24 cellular contexts compared by ENCODE assay signal in genomic region chr16:56479469-56479868, GRCh38. TPM values are rescaled to one million over a fixed set of nuclear protein-coding genes. Genes with fewer than 3 reads are reported as not detected.
DNase-seq lines count a peak whose midpoint lies in the region; ATAC-seq and TF ChIP-seq lines count a peak whose summit lies in the region.
"Had no signal": no experiment of that assay in that cellular context is flagged by ENCODE, and none has a peak within 500 bp of the region (broad histone marks: within the 10 kb centered on the region; RNA-seq: fewer than 3 reads in every experiment).

No MANE protein-coding gene starts in this region.

- no peak for DNase-seq in activated naive CD4-positive, alpha-beta T cell (lab: John Stamatoyannopoulos, UW)
- DNase-seq in T-cell (no peak), endodermal cell (peak; percentile 43), gastrocnemius medialis (no peak), trophoblast cell (no peak), Calu3 (no peak)
- DNase-seq: activated effector memory CD4-positive, alpha-beta T cell treated with Interleukin-2 at 50 U/mL for 16 hours; anterior cingulate cortex; cerebellar nuclear complex; effector CD4-positive, alpha-beta T cell; GM23248; KBM-7; left cardiac atrium; NCI-H187 treated with DMSO at 0.1 percent for 48 hours; NCI-H510A; stomach had no signal

- H2BK120ac ChIP-seq in trophoblast cell (ENCODE audit: insufficient read depth, low read length, poor library complexity) = no peak overlapping the region

- no peaks in the 10 kb centered on the region for H3K9me3 ChIP-seq in endodermal cell (ENCODE audit: control insufficient read depth, low read length)
- no peaks in the 10 kb centered on the region for H3K9me3 ChIP-seq in gastrocnemius medialis
- no peaks in the 10 kb centered on the region for H3K9me3 ChIP-seq in trophoblast cell (ENCODE audit: insufficient read depth, low read depth, low read length)
- H3K9me3 ChIP-seq: prostate gland, stomach had no signal

- POLR2A ChIA-PET in T-cell (lab: Charles Lee) = no interaction called here

- no peak overlapping the region for H4K91ac ChIP-seq in trophoblast cell (ENCODE audit: low read depth, low read length)

- H3K4ac ChIP-seq in trophoblast cell (ENCODE audit: low read depth, low read length) = no peak overlapping the region

- H3K23ac ChIP-seq in trophoblast cell (ENCODE audit: low read length) = no peak overlapping the region

- no peaks in the 10 kb centered on the region for H3K79me2 ChIP-seq in trophoblast cell (ENCODE audit: control insufficient read depth, insufficient read depth, low read length, poor library complexity)

- H4K8ac ChIP-seq in trophoblast cell (ENCODE audit: low read depth, low read length) = no peak overlapping the region

- in situ Hi-C loops in gastrocnemius medialis (cut with MboI; ENCODE audit: low sequenced_read_pairs in 4 of 4) = no loop called here

- H3K4me1 Mint-ChIP-seq in activated naive CD4-positive, alpha-beta T cell treated with anti-CD3 and anti-CD28 coated beads, Interleukin-2, amount 50 U/mL, for 24 hours = peaks cover 16% of the 10 kb centered on the region
- H3K4me1 Mint-ChIP-seq in T-cell = peaks cover 4 to 8% (median 6%) of the 10 kb centered on the region in 3 donors
- peaks cover 21% of the 10 kb centered on the region for H3K4me1 Mint-ChIP-seq in endodermal cell
- H3K4me1 Mint-ChIP-seq in Calu3 (ENCODE audit: low read depth, unreplicated experiment) = no peaks in the 10 kb centered on the region
- H3K4me1 Mint-ChIP-seq: mesothelial cell of epicardium, neural crest cell had no signal

- H3K4me2 ChIP-seq in trophoblast cell (ENCODE audit: low read length) = no peak overlapping the region

- BruUV-seq in Calu3 (replicated peaks; lab: Mats Ljungman, UMichigan) = no TSS peak

- no peak overlapping the region for H3K9ac ChIP-seq in endodermal cell (ENCODE audit: extremely low read depth, low read length, poor library complexity, severe bottlenecking)
- no peak overlapping the region for H3K9ac ChIP-seq in trophoblast cell (ENCODE audit: low read length)
- H3K9ac ChIP-seq: GM23248 had no signal

- no peaks in the 10 kb centered on the region for H3K27me3 Mint-ChIP-seq in activated naive CD4-positive, alpha-beta T cell treated with anti-CD3 and anti-CD28 coated beads, Interleukin-2, amount 50 U/mL, for 24 hours
- H3K27me3 Mint-ChIP-seq in T-cell (no peaks in the 10 kb centered on the region), endodermal cell (ENCODE audit: insufficient read depth) (no peaks in the 10 kb centered on the region), Calu3 (ENCODE audit: unreplicated experiment) (no peaks in the 10 kb centered on the region)
- H3K27me3 Mint-ChIP-seq: type B pancreatic cell had no signal

- no peaks in the 10 kb centered on the region for H3K9me3 Mint-ChIP-seq in activated naive CD4-positive, alpha-beta T cell treated with anti-CD3 and anti-CD28 coated beads, Interleukin-2, amount 50 U/mL, for 24 hours
- H3K9me3 Mint-ChIP-seq in T-cell (no peaks in the 10 kb centered on the region), endodermal cell (no peaks in the 10 kb centered on the region), Calu3 (ENCODE audit: low read depth, unreplicated experiment) (no peaks in the 10 kb centered on the region)
- H3K9me3 Mint-ChIP-seq: mesothelial cell of epicardium, neural crest cell, type B pancreatic cell had no signal

- no peak overlapping the region for H3K14ac ChIP-seq in trophoblast cell (ENCODE audit: low read length)

- H3K27ac ChIP-seq in endodermal cell (ENCODE audit: low read depth, low read length) = no peak overlapping the region
- peak overlapping the region; percentile 92 to 98 (median 94) for H3K27ac ChIP-seq in gastrocnemius medialis
- H3K27ac ChIP-seq in trophoblast cell (ENCODE audit: low read depth, low read length) = no peak overlapping the region
- H3K27ac ChIP-seq: prostate gland, skin epidermis, stomach had no signal

- no peak overlapping the region for H2BK5ac ChIP-seq in trophoblast cell (ENCODE audit: low read depth, low read length, poor library complexity)

- H2AFZ ChIP-seq in trophoblast cell (ENCODE audit: insufficient read depth, low read length, poor library complexity) = no peak overlapping the region
- H2AFZ ChIP-seq: GM23248 had no signal

- H3K4me1 ChIP-seq in endodermal cell (ENCODE audit: control insufficient read depth, insufficient read depth, low read length) (peaks cover 2% of the 10 kb centered on the region), gastrocnemius medialis (peaks cover 38 to 59% of the 10 kb centered on the region in 2 donors), trophoblast cell (ENCODE audit: control insufficient read depth in 1 of 2, insufficient read depth in 2 of 2, low read length in 2 of 2) (peaks cover 0 to 3% of the 10 kb centered on the region in 2 experiments)
- H3K4me1 ChIP-seq: prostate gland, stomach had no signal

- H3K27me3 ChIP-seq in endodermal cell (ENCODE audit: control insufficient read depth, insufficient read depth, low read length, poor library complexity, severe bottlenecking) (no peaks in the 10 kb centered on the region), gastrocnemius medialis (no peaks in the 10 kb centered on the region), trophoblast cell (ENCODE audit: insufficient read depth, low read length) (no peaks in the 10 kb centered on the region)
- H3K27me3 ChIP-seq: stomach had no signal

- TF ChIP-seq CTCF in endodermal cell (conservative IDR thresholded peaks at IDR 0.05) (no peak), gastrocnemius medialis (IDR thresholded peaks at IDR 0.05 in 4 of 5, conservative IDR thresholded peaks at IDR 0.05 in 1 of 5) (no peak), Calu3 (IDR thresholded peaks at IDR 0.05; ENCODE audit: unreplicated experiment) (no peak)

- no peak overlapping the region for H3K18ac ChIP-seq in trophoblast cell (ENCODE audit: low read length)

- peaks cover 66% of the 10 kb centered on the region for H3K36me3 ChIP-seq in endodermal cell (ENCODE audit: control insufficient read depth, insufficient read depth, low read length)
- H3K36me3 ChIP-seq in gastrocnemius medialis = peaks cover 0 to 30% of the 10 kb centered on the region in 2 donors
- peaks cover 7 to 21% of the 10 kb centered on the region in 2 experiments for H3K36me3 ChIP-seq in trophoblast cell (ENCODE audit: control insufficient read depth in 1 of 2, insufficient read depth in 2 of 2, low read length in 2 of 2)

- no peak overlapping the region for H4K12ac ChIP-seq in trophoblast cell (ENCODE audit: low read depth, low read length)

- no peaks in the 10 kb centered on the region for H3K79me1 ChIP-seq in trophoblast cell (ENCODE audit: low read length)

- no peak overlapping the region for H3K4me3 ChIP-seq in endodermal cell (ENCODE audit: low read length)
- no peak overlapping the region for H3K4me3 ChIP-seq in gastrocnemius medialis
- no peak overlapping the region for H3K4me3 ChIP-seq in trophoblast cell (ENCODE audit: low read depth, low read length)
- H3K4me3 ChIP-seq: GM23248, prostate gland, skin epidermis, stomach had no signal

- ATAC-seq in T-cell (replicated peaks in 1 of 4) (no peak), gastrocnemius medialis (no peak), GM18867 (IDR thresholded peaks at IDR 0.05; ENCODE audit: unreplicated experiment) (no peak)
- ATAC-seq: activated CD4-positive, CD25-positive, alpha-beta regulatory T cell treated with anti-CD3 and anti-CD28 coated beads, Interleukin-2, amount 50 U/mL, for 24 hours; left cardiac atrium had no signal

- H3K36me3 Mint-ChIP-seq in activated naive CD4-positive, alpha-beta T cell treated with anti-CD3 and anti-CD28 coated beads, Interleukin-2, amount 50 U/mL, for 24 hours = peaks cover 21% of the 10 kb centered on the region
- peaks cover 45% of the 10 kb centered on the region for H3K36me3 Mint-ChIP-seq in T-cell
- H3K36me3 Mint-ChIP-seq in endodermal cell (ENCODE audit: low read depth) = peaks cover 49% of the 10 kb centered on the region
- H3K36me3 Mint-ChIP-seq in Calu3 (ENCODE audit: insufficient read depth, unreplicated experiment) = peaks cover 37% of the 10 kb centered on the region

- CTCF ChIA-PET in T-cell (lab: Charles Lee) (no interaction called here), Calu3 (lab: Charles Lee) (interaction anchor here (1.6 kb wide), 1 partner anchor 28 kb away, joined by 3 read pairs; the partner anchor contains the start of genes NUDT21 and OGFOD1)

- H3K27ac Mint-ChIP-seq in activated naive CD4-positive, alpha-beta T cell treated with anti-CD3 and anti-CD28 coated beads, Interleukin-2, amount 50 U/mL, for 24 hours = peak overlapping the region; percentile 59
- H3K27ac Mint-ChIP-seq in T-cell (peak overlapping the region; percentile 1 to 2), endodermal cell (no peak overlapping the region), Calu3 (ENCODE audit: unreplicated experiment) (no peak overlapping the region)
- H3K27ac Mint-ChIP-seq: mesothelial cell of epicardium, type B pancreatic cell had no signal

- WGBS in endodermal cell (ENCODE audit: insufficient coverage in 1 of 2, insufficient read length in 1 of 2), 2 experiments = 91 to 100% methylated on average over 1 of the region's 2 CpGs
- WGBS in trophoblast cell (ENCODE audit: extremely low coverage, insufficient coverage, insufficient read length) = no CpG with 5 or more reads among the region's 2 CpGs

- no peak for TF ChIP-seq POLR2A in gastrocnemius medialis (IDR thresholded peaks at IDR 0.05)

- H3K4me3 Mint-ChIP-seq in activated naive CD4-positive, alpha-beta T cell treated with anti-CD3 and anti-CD28 coated beads, Interleukin-2, amount 50 U/mL, for 24 hours = no peak overlapping the region
- H3K4me3 Mint-ChIP-seq in T-cell = no peak overlapping the region
- no peak overlapping the region for H3K4me3 Mint-ChIP-seq in endodermal cell
- H3K4me3 Mint-ChIP-seq in Calu3 (ENCODE audit: low read depth, unreplicated experiment) = no peak overlapping the region
- H3K4me3 Mint-ChIP-seq: mesothelial cell of epicardium, neural crest cell, type B pancreatic cell had no signal

- intact Hi-C loops in gastrocnemius medialis (cut with DNase I; ENCODE audit: low total_unique reads) (loop anchor here (2.0 kb wide), 1 partner anchor 27 kb away; no protein-coding TSS in a partner anchor), Calu3 (cut with micrococcal nuclease; ENCODE audit: unreplicated experiment) (no loop called here)

- H2AK5ac ChIP-seq in trophoblast cell (ENCODE audit: low read length) = no peak overlapping the region

- H2BK12ac ChIP-seq in trophoblast cell (ENCODE audit: low read length) = no peak overlapping the region

RNA-seq across cellular contexts. Expression of gene OGFOD1, which starts 28.1 kb away (rescaled TPM):
- total RNA-seq in T-cell (10 to 100 TPM; 18.1 to 49.9 (median 47.5) TPM), endodermal cell (10 to 100 TPM; 54.3 to 55.1 TPM), gastrocnemius medialis (100 to 1,000 TPM in 1 of 4 donors, 10 to 100 TPM in 3; 86.1 to 115 (median 92.9) TPM), Calu3 (2022) (59.6 and 60.6 TPM in 2 replicates)
- 58.7 TPM for polyA plus RNA-seq in endodermal cell (2013, experiment 1 of 2)
- 54.6 TPM for polyA plus RNA-seq in endodermal cell (2013, experiment 2 of 2)
- 35.6 and 37.2 TPM in 2 replicates for polyA plus RNA-seq in trophoblast cell (2013)

RNA-seq across cellular contexts. Expression of gene NUDT21, which starts 28.3 kb away (rescaled TPM):
- total RNA-seq in T-cell (10 to 100 TPM; 90.0 to 98.8 (median 98.4) TPM), endodermal cell (100 to 1,000 TPM; 177 to 185 TPM), gastrocnemius medialis (10 to 100 TPM; 24.3 to 71.5 (median 35.9) TPM), Calu3 (2022) (234 and 266 TPM in 2 replicates)
- polyA plus RNA-seq in endodermal cell (2013, experiment 1 of 2) = 141 TPM
- polyA plus RNA-seq in endodermal cell (2013, experiment 2 of 2) = 121 TPM
- polyA plus RNA-seq in trophoblast cell (2013) = 140 and 141 TPM in 2 replicates

RNA-seq across cellular contexts. Expression of gene BBS2, which starts 40.4 kb away (rescaled TPM):
- total RNA-seq in T-cell (10 to 100 TPM; 63.1 to 84.6 (median 76.6) TPM), endodermal cell (10 to 100 TPM; 35.3 to 52.6 TPM), gastrocnemius medialis (10 to 100 TPM; 25.2 to 52.0 (median 28.6) TPM), Calu3 (2022) (35.5 and 36.4 TPM in 2 replicates)
- polyA plus RNA-seq in endodermal cell (2013, experiment 1 of 2) = 58.4 TPM
- 60.3 TPM for polyA plus RNA-seq in endodermal cell (2013, experiment 2 of 2)
- polyA plus RNA-seq in trophoblast cell (2013) = 17.5 and 17.9 TPM in 2 replicates

RNA-seq across cellular contexts. Expression of gene AMFR, which starts 54.1 kb away (rescaled TPM):
- total RNA-seq in T-cell = 10 to 100 TPM; 60.4 to 71.9 (median 68.4) TPM
- total RNA-seq in endodermal cell = 10 to 100 TPM; 77.0 to 81.6 TPM
- 47.2 TPM for polyA plus RNA-seq in endodermal cell (2013, experiment 1 of 2)
- polyA plus RNA-seq in endodermal cell (2013, experiment 2 of 2) = 37.9 TPM
- total RNA-seq in gastrocnemius medialis = 100 to 1,000 TPM; 349 to 951 (median 571) TPM
- polyA plus RNA-seq in trophoblast cell (2013) = 18.4 and 18.6 TPM in 2 replicates
- 108 and 116 TPM in 2 replicates for total RNA-seq in Calu3 (2022)

Comparison
In these comparisons a context has a peak if more than half of its experiments do, and no peak if none do; other contexts are left out.
1. H3K27ac Mint-ChIP-seq: peak in activated naive CD4-positive, alpha-beta T cell treated with anti-CD3 and anti-CD28 coated beads, Interleukin-2, amount 50 U/mL, for 24 hours (single experiment) and T-cell (2 of 2); none in endodermal cell (single experiment) and Calu3 (single experiment).
2. H3K27ac ChIP-seq: peak in gastrocnemius medialis (4 of 4); none in endodermal cell (single experiment) and trophoblast cell (single experiment).